32 cellular contexts compared by ENCODE assay signal in genomic region chr10:71471957-71472365, GRCh38.
DNase-seq lines count a peak whose midpoint lies in the region; ATAC-seq and TF ChIP-seq lines count a peak whose summit lies in the region.
"Had no signal": no experiment of that assay in that cellular context is flagged by ENCODE, and none has a peak within 500 bp of the region (broad histone marks: within the 10 kb centered on the region; RNA-seq: fewer than 3 reads in every experiment).

No MANE protein-coding gene starts in this region.

- H3K79me1 ChIP-seq in neuronal stem cell (ENCODE audit: low read depth, low read length) = no peaks in the 10 kb centered on the region

- no peak overlapping the region for H2AK5ac ChIP-seq in neuronal stem cell (ENCODE audit: low read depth, low read length)

- no peak overlapping the region for H4K91ac ChIP-seq in neuronal stem cell (ENCODE audit: low read depth, low read length, poor library complexity)

- H2AFZ ChIP-seq in neuronal stem cell (ENCODE audit: low read length) = no peak overlapping the region

- no peak overlapping the region for H4K8ac ChIP-seq in neuronal stem cell (ENCODE audit: low read depth, low read length)

- H3K4ac ChIP-seq in neuronal stem cell (ENCODE audit: low read length) = no peak overlapping the region

- TF ChIP-seq EP300 in sigmoid colon (IDR thresholded peaks at IDR 0.05) = no peak

- H3K27me3 ChIP-seq in right cardiac atrium (ENCODE audit: control insufficient read depth, insufficient read depth) (no peaks in the 10 kb centered on the region), heart right ventricle (no peaks in the 10 kb centered on the region), body of pancreas (no peaks in the 10 kb centered on the region), neuronal stem cell (ENCODE audit: control insufficient read depth in 3 of 3, insufficient read depth in 3 of 3, low read depth in 1 of 3, low read length in 3 of 3) (peaks cover 0 to 18% (median 0%) of the 10 kb centered on the region in 3 experiments), aorta (ENCODE audit: control insufficient read depth in 1 of 2, insufficient read depth in 2 of 2, low read length in 1 of 2) (no peaks in the 10 kb centered on the region), sigmoid colon (no peaks in the 10 kb centered on the region)
- H3K27me3 ChIP-seq: ascending aorta, esophagus squamous epithelium, heart left ventricle, SJSA1, stomach, thyroid gland had no signal

- H3K9me3 ChIP-seq in right cardiac atrium (ENCODE audit: control insufficient read depth, low read length) (no peaks in the 10 kb centered on the region), heart right ventricle (no peaks in the 10 kb centered on the region), body of pancreas (no peaks in the 10 kb centered on the region), neuronal stem cell (replicated peaks in 1 of 2; ENCODE audit: control insufficient read depth in 2 of 2, insufficient read depth in 1 of 2, low read depth in 1 of 2, low read length in 2 of 2) (no peaks in the 10 kb centered on the region), aorta (ENCODE audit: control insufficient read depth, low read length) (no peaks in the 10 kb centered on the region), sigmoid colon (no peaks in the 10 kb centered on the region)
- H3K9me3 ChIP-seq: ascending aorta, esophagus squamous epithelium, HAP-1, heart left ventricle, SJSA1, stomach, thyroid gland had no signal

- ATAC-seq in right cardiac atrium = peak; percentile 9 to 58
- no peak for ATAC-seq in heart right ventricle
- peak; percentile 11 for ATAC-seq in body of pancreas
- peak; percentile 45 for ATAC-seq in aorta (ENCODE audit: low FRiP score)
- no peak for ATAC-seq in HG02870 (IDR thresholded peaks at IDR 0.05; ENCODE audit: unreplicated experiment)
- ATAC-seq: activated CD8-positive, alpha-beta T cell treated with anti-CD3 and anti-CD28 coated beads, Interleukin-2, amount 10 ng/mL, durations not matched to agents 7 days and 5 days; CD8-positive, alpha-beta T cell; foreskin keratinocyte; heart left ventricle; naive thymus-derived CD4-positive, alpha-beta T cell had no signal

- no peak overlapping the region for H3K14ac ChIP-seq in neuronal stem cell (ENCODE audit: low read length)

- no peak overlapping the region for H3K27ac ChIP-seq in right cardiac atrium (ENCODE audit: low read length)
- peak overlapping the region in 5 of 10 donors; percentile 6 to 63 (median 10) for H3K27ac ChIP-seq in heart right ventricle
- peak overlapping the region; percentile 40 to 83 (median 70) for H3K27ac ChIP-seq in body of pancreas
- H3K27ac ChIP-seq in neuronal stem cell (replicated peaks; ENCODE audit: low read length) = no peak overlapping the region
- H3K27ac ChIP-seq in aorta (ENCODE audit: low read depth in 1 of 2, low read length in 2 of 2) = no peak overlapping the region
- peak overlapping the region in 1 of 4 donors; percentile 8 for H3K27ac ChIP-seq in sigmoid colon
- H3K27ac ChIP-seq: ascending aorta, esophagus squamous epithelium, foreskin keratinocyte, SJSA1, stomach, thyroid gland, VCaP had no signal

- H2BK120ac ChIP-seq in neuronal stem cell (ENCODE audit: low read depth, low read length) = no peak overlapping the region

- H3K4me3 ChIP-seq in right cardiac atrium (ENCODE audit: low read length) (no peak overlapping the region), heart right ventricle (no peak overlapping the region), body of pancreas (no peak overlapping the region), neuronal stem cell (ENCODE audit: low read length in 2 of 2) (no peak overlapping the region), aorta (ENCODE audit: low read length in 2 of 2) (no peak overlapping the region), sigmoid colon (no peak overlapping the region)
- H3K4me3 ChIP-seq: ascending aorta, esophagus squamous epithelium, HAP-1, heart left ventricle, lung, SJSA1, stomach, thyroid gland had no signal

- H3K18ac ChIP-seq in neuronal stem cell (ENCODE audit: low read length) = no peak overlapping the region

- H3K23ac ChIP-seq in neuronal stem cell (ENCODE audit: low read depth, low read length, poor library complexity) = peak overlapping the region; percentile 2

- WGBS in right cardiac atrium = 56% methylated on average over 6 of the region's 6 CpGs
- 48 to 67% methylated on average over 6 of the region's 6 CpGs for WGBS in heart right ventricle, 2 donors
- 48 to 59% methylated on average over 6 of the region's 6 CpGs for WGBS in body of pancreas, 2 donors
- no CpG with 5 or more reads among the region's 6 CpGs for WGBS in neuronal stem cell (ENCODE audit: extremely low coverage in 2 of 2, insufficient read length in 2 of 2, insufficient replicate concordance in 1 of 2), 2 donors
- WGBS in aorta, 2 donors = 30 to 34% methylated on average over 6 of the region's 6 CpGs
- WGBS in sigmoid colon, 2 donors = 70 to 82% methylated on average over 6 of the region's 6 CpGs

- TF ChIP-seq POLR2A in body of pancreas (IDR thresholded peaks at IDR 0.05) = no peak
- no peak for TF ChIP-seq POLR2A in sigmoid colon (IDR thresholded peaks at IDR 0.05)

- H2BK12ac ChIP-seq in neuronal stem cell (ENCODE audit: low read length) = no peak overlapping the region

- H2BK5ac ChIP-seq in neuronal stem cell (ENCODE audit: low read length) = no peak overlapping the region

- H3K36me3 ChIP-seq in heart right ventricle = no peaks in the 10 kb centered on the region
- no peaks in the 10 kb centered on the region for H3K36me3 ChIP-seq in body of pancreas (replicated peaks in 1 of 2; ENCODE audit: insufficient read depth in 1 of 2, low read depth in 2 of 2)
- no peaks in the 10 kb centered on the region for H3K36me3 ChIP-seq in neuronal stem cell (replicated peaks in 1 of 2; ENCODE audit: control insufficient read depth in 2 of 2, insufficient read depth in 2 of 2, low read length in 2 of 2)
- H3K36me3 ChIP-seq in aorta (ENCODE audit: control insufficient read depth in 1 of 2, insufficient read depth in 2 of 2, low read length in 1 of 2) = no peaks in the 10 kb centered on the region
- no peaks in the 10 kb centered on the region for H3K36me3 ChIP-seq in sigmoid colon
- H3K36me3 ChIP-seq: ascending aorta, esophagus squamous epithelium, HAP-1, heart left ventricle, SJSA1, stomach, thyroid gland had no signal

- DNase-seq in right cardiac atrium (peak; percentile 32 to 67 (median 67)), heart right ventricle (no peak), body of pancreas (peak; percentile 24 to 59 (median 44)), neuronal stem cell (ENCODE audit: low spot score) (no peak), aorta (peak in 1 of 2 donors; percentile 60), sigmoid colon (no peak), OCI-M2 (lab: John Stamatoyannopoulos, UW; ENCODE audit: unreplicated experiment) (no peak)
- DNase-seq: activated CD4-positive, alpha-beta T cell treated with anti-CD3 and anti-CD28 coated beads for 4 hours; activated CD8-positive, alpha-beta T cell treated with anti-CD3 and anti-CD28 coated beads, Interleukin-2, amount 10 ng/mL, durations not matched to agents 7 days and 5 days; activated naive CD8-positive, alpha-beta T cell treated with anti-CD3 and anti-CD28 coated beads for 36 hours; caudate nucleus; CD8-positive, alpha-beta T cell; DMS153; esophagus squamous epithelium; foreskin keratinocyte; Karpas-422; MV-4-11; naive thymus-derived CD4-positive, alpha-beta T cell; NCI-H1436 treated with DMSO at 0.1 percent for 48 hours; NCI-H2107; NCI-H774; RPMI8226; stomach; T1000; thyroid gland had no signal

- H2BK15ac ChIP-seq in neuronal stem cell (ENCODE audit: low read length) = peak overlapping the region; percentile 16

- TF ChIP-seq CTCF in heart right ventricle (IDR thresholded peaks at IDR 0.05) = no peak
- TF ChIP-seq CTCF in body of pancreas (IDR thresholded peaks at IDR 0.05) = no peak
- no peak for TF ChIP-seq CTCF in sigmoid colon (IDR thresholded peaks at IDR 0.05)

- H3K4me1 ChIP-seq in right cardiac atrium (ENCODE audit: control insufficient read depth, insufficient read depth, low read length) (peaks cover 17% of the 10 kb centered on the region), heart right ventricle (peaks cover 13 to 64% (median 51%) of the 10 kb centered on the region in 9 donors), body of pancreas (peaks cover 58% of the 10 kb centered on the region), neuronal stem cell (ENCODE audit: control insufficient read depth in 2 of 2, insufficient read depth in 1 of 2, low read depth in 1 of 2, low read length in 2 of 2) (peaks cover 0 to 10% of the 10 kb centered on the region in 2 donors), aorta (ENCODE audit: control insufficient read depth in 1 of 2, insufficient read depth in 2 of 2, low read length in 2 of 2) (no peaks in the 10 kb centered on the region), sigmoid colon (peaks cover 0 to 21% (median 17%) of the 10 kb centered on the region in 4 donors)
- H3K4me1 ChIP-seq: foreskin keratinocyte, HAP-1, SJSA1, thyroid gland had no signal

- H3K4me2 ChIP-seq in neuronal stem cell (ENCODE audit: insufficient read depth, low read length, poor library complexity, severe bottlenecking) = no peak overlapping the region

- H3K9ac ChIP-seq in neuronal stem cell (ENCODE audit: low read depth, low read length, poor library complexity) = no peak overlapping the region

- intact Hi-C loops in right cardiac atrium (cut with DNase I) (no loop called here), heart right ventricle (cut with DNase I) (loop anchor here in 1 of 10 donors (10.0 kb wide), 1 partner anchor 147 kb away; no protein-coding TSS in a partner anchor), body of pancreas (cut with DNase I) (no loop called here), aorta (cut with DNase I) (no loop called here), sigmoid colon (cut with DNase I) (no loop called here)

Comparison
In these comparisons a context has a peak if more than half of its experiments do, and no peak if none do; other contexts are left out.
1. ATAC-seq: peak in right cardiac atrium (2 of 2), body of pancreas (single experiment) and aorta (single experiment); none in heart right ventricle (0 of 8) and HG02870 (single experiment).
2. DNase-seq: peak in right cardiac atrium (3 of 3) and body of pancreas (4 of 4); none in heart right ventricle (0 of 2), neuronal stem cell (single experiment), sigmoid colon (single experiment) and OCI-M2 (single experiment).
3. H3K27ac ChIP-seq: peak in body of pancreas (4 of 4); none in right cardiac atrium (single experiment), neuronal stem cell (single experiment) and aorta (0 of 2).